19 cellular contexts compared by ENCODE assay signal in genomic region chr9:125377584-125378250, GRCh38.
A peak's percentile ranks its signal among the peaks of the same experiment; 100 is the strongest.
DNase-seq lines count a peak whose midpoint lies in the region; ATAC-seq, FAIRE-seq and TF ChIP-seq lines count a peak whose summit lies in the region.
"Had no signal": no experiment of that assay in that cellular context is flagged by ENCODE, and none has a peak within 500 bp of the region (broad histone marks: within the 10 kb centered on the region; RNA-seq: fewer than 3 reads in every experiment).

No MANE protein-coding gene starts in this region.

- H2AK5ac ChIP-seq in neuronal stem cell (ENCODE audit: low read depth, low read length): no peak overlapping the region

- peak overlapping the region; percentile 65 for H2BK15ac ChIP-seq in neuronal stem cell (ENCODE audit: low read length)

- CTCF ChIA-PET in HepG2 (lab: Yijun Ruan, JAX; ENCODE audit: low intra/inter-chr PET ratio, low total read pairs): no interaction called here

- H3K23ac ChIP-seq in neuronal stem cell (ENCODE audit: low read depth, low read length, poor library complexity): no peak overlapping the region

- POLR2A ChIA-PET in HepG2 (lab: Yijun Ruan, JAX): interaction anchor here (0.6 to 1.7 kb wide), 2 partner anchors 14 to 137 kb away, joined by 3 to 6 read pairs; partner anchors contain the start of gene HSPA5

- no peaks in the 10 kb centered on the region for H3K36me3 ChIP-seq in HepG2 (replicated peaks in 1 of 2; ENCODE audit: control insufficient read depth in 1 of 2, insufficient read depth in 2 of 2, low read length in 2 of 2)
- H3K36me3 ChIP-seq in right lobe of liver: no peaks in the 10 kb centered on the region
- no peaks in the 10 kb centered on the region for H3K36me3 ChIP-seq in neuronal stem cell (replicated peaks in 1 of 2; ENCODE audit: control insufficient read depth in 2 of 2, insufficient read depth in 2 of 2, low read length in 2 of 2)
- H3K36me3 ChIP-seq: HAP-1 had no signal

- H2AFZ ChIP-seq in HepG2 (ENCODE audit: low read length) (no peak overlapping the region), neuronal stem cell (ENCODE audit: low read length) (no peak overlapping the region)
- H2AFZ ChIP-seq: GM23248 had no signal

- no peak for ATAC-seq in HepG2
- ATAC-seq in right lobe of liver: no peak
- ATAC-seq: A549 had no signal

- TF ChIP-seq RAD21 in HepG2 (CRISPR knock-in tag; IDR thresholded peaks at IDR 0.05): no peak

- no TSS peak for BruUV-seq in HepG2 (replicated peaks; lab: Mats Ljungman, UMichigan)

- H3K9ac ChIP-seq in HepG2 (ENCODE audit: insufficient read depth, low read depth, low read length) (no peak overlapping the region), neuronal stem cell (ENCODE audit: low read depth, low read length, poor library complexity) (no peak overlapping the region)
- H3K9ac ChIP-seq: GM23248 had no signal

- no peak overlapping the region for H2BK5ac ChIP-seq in neuronal stem cell (ENCODE audit: low read length)

- H3K4me1 ChIP-seq in HepG2 (ENCODE audit: insufficient read depth, low read length): peaks cover 76% of the 10 kb centered on the region
- no peaks in the 10 kb centered on the region for H3K4me1 ChIP-seq in right lobe of liver
- peaks cover 0 to 7% of the 10 kb centered on the region in 2 donors for H3K4me1 ChIP-seq in neuronal stem cell (ENCODE audit: control insufficient read depth in 2 of 2, insufficient read depth in 1 of 2, low read depth in 1 of 2, low read length in 2 of 2)
- H3K4me1 ChIP-seq: Caco-2 had no signal

- no peak overlapping the region for H4K91ac ChIP-seq in neuronal stem cell (ENCODE audit: low read depth, low read length, poor library complexity)

- no peaks in the 10 kb centered on the region for H3K79me2 ChIP-seq in HepG2 (ENCODE audit: insufficient read depth, low read length)

- H4K8ac ChIP-seq in neuronal stem cell (ENCODE audit: low read depth, low read length): no peak overlapping the region

- H3K4me2 ChIP-seq in HepG2 (ENCODE audit: low read depth, low read length) (peak overlapping the region; percentile 78), neuronal stem cell (ENCODE audit: insufficient read depth, low read length, poor library complexity, severe bottlenecking) (no peak overlapping the region)
- H3K4me2 ChIP-seq: A549 had no signal

- no peak for TF ChIP-seq POLR2A in HepG2 (IDR thresholded peaks at IDR 0.05; ENCODE audit: insufficient read depth in 1 of 2, low read depth in 2 of 2, low read length in 2 of 2)
- no peak for TF ChIP-seq POLR2A in right lobe of liver (IDR thresholded peaks at IDR 0.05)

- FAIRE-seq in HepG2 (lab: Jason Lieb, UNC): no peak
- FAIRE-seq: A549, D721Med, G401.6, GM12891, GM19239 had no signal

- H4K20me1 ChIP-seq in HepG2 (ENCODE audit: insufficient read depth, low read length): no peaks in the 10 kb centered on the region

- no peaks in the 10 kb centered on the region for H3K9me3 ChIP-seq in HepG2 (ENCODE audit: low read length)
- no peaks in the 10 kb centered on the region for H3K9me3 ChIP-seq in right lobe of liver
- H3K9me3 ChIP-seq in neuronal stem cell (replicated peaks in 1 of 2; ENCODE audit: control insufficient read depth in 2 of 2, insufficient read depth in 1 of 2, low read depth in 1 of 2, low read length in 2 of 2): no peaks in the 10 kb centered on the region
- H3K9me3 ChIP-seq: A549, Caco-2, HAP-1 had no signal

- H3K4me3 ChIP-seq in HepG2 (replicated peaks in 1 of 3; ENCODE audit: insufficient read depth in 1 of 3, low read depth in 2 of 3, low read length in 3 of 3) (no peak overlapping the region; a peak in 1 of 6 replicates), right lobe of liver (no peak overlapping the region), neuronal stem cell (ENCODE audit: low read length in 2 of 2) (no peak overlapping the region)
- H3K4me3 ChIP-seq: A549, GM23248, HAP-1 had no signal

- TF ChIP-seq CTCF in HepG2 (CRISPR knock-in tag; IDR thresholded peaks at IDR 0.05): no peak
- TF ChIP-seq CTCF in right lobe of liver (IDR thresholded peaks at IDR 0.05): no peak

- H3K27me3 ChIP-seq in HepG2 (ENCODE audit: control insufficient read depth in 1 of 2, insufficient read depth in 2 of 2, low read length in 2 of 2) (peaks cover 2 to 22% of the 10 kb centered on the region in 2 experiments; a peak in 3 of 5 replicates), right lobe of liver (no peaks in the 10 kb centered on the region), neuronal stem cell (ENCODE audit: control insufficient read depth in 3 of 3, insufficient read depth in 3 of 3, low read depth in 1 of 3, low read length in 3 of 3) (peaks cover 0 to 4% (median 0%) of the 10 kb centered on the region in 3 experiments)

- in situ Hi-C loops in HepG2 (cut with HindIII; ENCODE audit: extremely low pct_ligation_motif_present, low pct_unique_long_range_greater_than_20kb): loop anchor here (10.0 kb wide), 1 partner anchor 603 kb away; the partner anchor contains the start of genes NR6A1 and OLFML2A

- no peak for TF ChIP-seq EP300 in HepG2 (IDR thresholded peaks at IDR 0.05; ENCODE audit: low read depth in 2 of 2, low read length in 2 of 2)
- no peak for TF ChIP-seq EP300 in HepG2 (CRISPR knock-in tag; IDR thresholded peaks at IDR 0.05; ENCODE audit: borderline replicate concordance)

- DNase-seq in NK-92 treated with Interleukin-12 subunit alpha and Interleukin-12 subunit beta, amount 100 ng/mL, for 24 hours (lab: John Stamatoyannopoulos, UW): peak; percentile 1
- DNase-seq in NK-92 (lab: John Stamatoyannopoulos, UW; ENCODE audit: unreplicated experiment): no peak
- DNase-seq in HepG2 (ENCODE audit: low spot score): no peak
- DNase-seq in right lobe of liver: no peak
- DNase-seq in neuronal stem cell (ENCODE audit: low spot score): no peak
- no peak for DNase-seq in glomerular visceral epithelial cell (ENCODE audit: extremely low spot score)
- no peak for DNase-seq in NCI-H1417 (lab: John Stamatoyannopoulos, UW)
- DNase-seq: AML-193; Caco-2; CD4-positive, alpha-beta T cell; GM23248 had no signal

- intact Hi-C loops in HepG2 (cut with micrococcal nuclease; ENCODE audit: unreplicated experiment): loop anchor here (10.0 kb wide), 1 partner anchor 603 kb away; the partner anchor contains the start of genes NR6A1 and OLFML2A
- intact Hi-C loops in right lobe of liver (cut with DNase I): loop anchor here in 1 of 2 donors (10.0 kb wide), 1 partner anchor 593 kb away; no protein-coding TSS in a partner anchor

- H3K27ac ChIP-seq in HepG2 (ENCODE audit: extremely low read length, insufficient read depth, low read length) (no peak overlapping the region), right lobe of liver (no peak overlapping the region), neuronal stem cell (replicated peaks; ENCODE audit: low read length) (no peak overlapping the region)
- H3K27ac ChIP-seq: 22Rv1, A549, C4-2B, GM23248 had no signal

- WGBS in HepG2 (ENCODE audit: low lambda C conversion rate): 73% methylated on average over 5 of the region's 8 CpGs
- WGBS in right lobe of liver (ENCODE audit: insufficient coverage, low coverage, low lambda C conversion rate, missing lambda C conversion rate): 88% methylated on average over 5 of the region's 8 CpGs
- no CpG with 5 or more reads among the region's 8 CpGs for whole genome bisulfite sequencing in neuronal stem cell (ENCODE audit: extremely low coverage in 2 of 2, insufficient read length in 2 of 2, insufficient replicate concordance in 1 of 2), 2 donors

- H3K18ac ChIP-seq in neuronal stem cell (ENCODE audit: low read length): no peak overlapping the region

- H3K4ac ChIP-seq in neuronal stem cell (ENCODE audit: low read length): no peak overlapping the region

- no peaks in the 10 kb centered on the region for H3K79me1 ChIP-seq in neuronal stem cell (ENCODE audit: low read depth, low read length)

- no peak overlapping the region for H2BK12ac ChIP-seq in neuronal stem cell (ENCODE audit: low read length)

- H3K14ac ChIP-seq in neuronal stem cell (ENCODE audit: low read length): no peak overlapping the region

- H2BK120ac ChIP-seq in neuronal stem cell (ENCODE audit: low read depth, low read length): no peak overlapping the region

TF ChIP-seq in HepG2, 621 proteins besides CTCF, POLR2A, EP300 and RAD21:
- 0 out of 2 replicates have a peak, but pooled peaks have one; percentile 9 for TF ChIP-seq ZNF687 (CRISPR knock-in tag; IDR thresholded peaks at IDR 0.05)
- TF ChIP-seq ZNF629 (CRISPR knock-in tag; conservative IDR thresholded peaks at IDR 0.05): peak; percentile 81
- no peak for TF ChIP-seq ZKSCAN8 (CRISPR knock-in tag; IDR thresholded peaks at IDR 0.05; ENCODE audit: borderline replicate concordance)
